8 cellular contexts compared by ENCODE assay signal in genomic region chr5:109411175-109411514, GRCh38. TPM values are rescaled to one million over a fixed set of nuclear protein-coding genes. Genes with fewer than 3 reads are reported as not detected.
A peak's percentile ranks its signal among the peaks of the same experiment; 100 is the strongest.
DNase-seq lines count a peak whose midpoint lies in the region; ATAC-seq lines count a peak whose summit lies in the region.

No MANE protein-coding gene starts in this region.

- H3K27ac Mint-ChIP-seq in activated naive CD4-positive, alpha-beta T cell treated with anti-CD3 and anti-CD28 coated beads, Interleukin-2, amount 50 U/mL, for 72 hours, result peak overlapping the region; percentile 96 to 99
- H3K27ac Mint-ChIP-seq in immature natural killer cell, result peak overlapping the region; percentile 98 to 100 (median 100)

- H3K27me3 ChIP-seq in stomach smooth muscle (ENCODE audit: control insufficient read depth in 1 of 2, insufficient read depth in 2 of 2, low read length in 2 of 2), result no peaks in the 10 kb centered on the region

- no peaks in the 10 kb centered on the region for H3K9me3 ChIP-seq in stomach smooth muscle (ENCODE audit: control insufficient read depth in 2 of 2, low read length in 2 of 2)

- H3K9me3 Mint-ChIP-seq in activated naive CD4-positive, alpha-beta T cell treated with anti-CD3 and anti-CD28 coated beads, Interleukin-2, amount 50 U/mL, for 72 hours, result peaks cover 9 to 15% of the 10 kb centered on the region in 2 donors
- H3K9me3 Mint-ChIP-seq in immature natural killer cell, result peaks cover 0 to 5% (median under 1%) of the 10 kb centered on the region in 6 donors

- peak overlapping the region; percentile 86 to 97 for H3K4me3 ChIP-seq in stomach smooth muscle (ENCODE audit: low read length in 2 of 2)

- ATAC-seq in activated naive CD4-positive, alpha-beta T cell treated with anti-CD3 and anti-CD28 coated beads, Interleukin-2, amount 50 U/mL, for 72 hours, result no peak

- peaks cover 22 to 30% of the 10 kb centered on the region in 2 donors for H3K36me3 Mint-ChIP-seq in activated naive CD4-positive, alpha-beta T cell treated with anti-CD3 and anti-CD28 coated beads, Interleukin-2, amount 50 U/mL, for 72 hours
- peaks cover 3 to 5% (median 4%) of the 10 kb centered on the region in 3 donors for H3K36me3 Mint-ChIP-seq in immature natural killer cell

- H3K27me3 Mint-ChIP-seq in immature natural killer cell (ENCODE audit: low read depth in 3 of 3), result peaks cover 20 to 26% (median 22%) of the 10 kb centered on the region in 3 donors

- H3K4me1 ChIP-seq in stomach smooth muscle (ENCODE audit: control insufficient read depth, insufficient read depth, low read length), result peaks cover 25% of the 10 kb centered on the region

- H3K36me3 ChIP-seq in stomach smooth muscle (ENCODE audit: control insufficient read depth in 2 of 2, insufficient read depth in 2 of 2, low read length in 2 of 2), result no peaks in the 10 kb centered on the region

- DNase-seq in NCI-H1694 treated with DMSO at 0.1 percent for 48 hours (lab: John Stamatoyannopoulos, UW) (peak; percentile 4), NCI-H1694 (lab: John Stamatoyannopoulos, UW) (no peak), immature natural killer cell (no peak), LoVo (ENCODE audit: low spot score) (no peak), NCI-H774 (lab: John Stamatoyannopoulos, UW) (no peak), NCI-H1048 (lab: John Stamatoyannopoulos, UW) (no peak)
- DNase-seq in activated naive CD4-positive, alpha-beta T cell treated with anti-CD3 and anti-CD28 coated beads, Interleukin-2, amount 50 U/mL, for 72 hours (ENCODE audit: low spot score in 2 of 2), result no peak

- peak overlapping the region; percentile 100 for H3K27ac ChIP-seq in stomach smooth muscle (ENCODE audit: low read length)

- peaks cover 36 to 60% of the 10 kb centered on the region in 2 donors for H3K4me1 Mint-ChIP-seq in immature natural killer cell

- peak overlapping the region; percentile 99 for H3K9ac ChIP-seq in stomach smooth muscle (ENCODE audit: low read length in 2 of 2)

- H3K4me3 Mint-ChIP-seq in immature natural killer cell, result peak overlapping the region; percentile 95 to 99 (median 97)

RNA-seq across cellular contexts. Expression of gene PJA2, which starts 1.4 kb away (rescaled TPM):
- total RNA-seq in activated naive CD4-positive, alpha-beta T cell treated with anti-CD3 and anti-CD28 coated beads, Interleukin-2, amount 50 U/mL, for 72 hours, result 10 to 100 TPM; 63.6 to 64.5 TPM
- polyA plus RNA-seq in immature natural killer cell, result 10 to 100 TPM; 54.1 to 84.0 (median 73.1) TPM
